9 cellular contexts compared by ENCODE assay signal in genomic region chr4:11623726-11624037, GRCh38.
A peak's percentile ranks its signal among the peaks of the same experiment; 100 is the strongest.
DNase-seq lines count a peak whose midpoint lies in the region; ATAC-seq and TF ChIP-seq lines count a peak whose summit lies in the region.
"Had no signal": no experiment of that assay in that cellular context is flagged by ENCODE, and none has a peak within 500 bp of the region (broad histone marks: within the 10 kb centered on the region; RNA-seq: fewer than 3 reads in every experiment).

No MANE protein-coding gene starts in this region.

- no peaks in the 10 kb centered on the region for H3K79me2 ChIP-seq in Loucy (ENCODE audit: insufficient read depth, low read length)

- H3K9ac ChIP-seq in Loucy (ENCODE audit: low read depth, low read length, poor library complexity, severe bottlenecking) = no peak overlapping the region

- TF ChIP-seq CTCF in Loucy (conservative IDR thresholded peaks at IDR 0.05; ENCODE audit: low read length) = peak; percentile 64

- H4K20me1 ChIP-seq in Loucy (ENCODE audit: insufficient read depth, low read length, poor library complexity, severe bottlenecking) = no peaks in the 10 kb centered on the region

- no peak overlapping the region for H3K4me2 ChIP-seq in Loucy (ENCODE audit: low read depth, low read length, poor library complexity, severe bottlenecking)

- H3K36me3 ChIP-seq in Loucy (ENCODE audit: insufficient read depth, low read length) = no peaks in the 10 kb centered on the region

- H3K4me3 ChIP-seq in Loucy (ENCODE audit: low read length, poor library complexity, severe bottlenecking) = no peak overlapping the region

- H3K4me1 ChIP-seq in Loucy (ENCODE audit: insufficient read depth, low read length, poor library complexity, severe bottlenecking) = no peaks in the 10 kb centered on the region

- no peaks in the 10 kb centered on the region for H3K27me3 ChIP-seq in Loucy (ENCODE audit: insufficient read depth, low read length, poor library complexity, severe bottlenecking)

- DNase-seq in GDM1 (lab: John Stamatoyannopoulos, UW) (peak; percentile 4), cerebellar cortex (ENCODE audit: low spot score) (peak; percentile 23), lung microvascular endothelial cell (ENCODE audit: low read depth in 2 of 2) (peak; percentile 38 to 67), SKM-1 (lab: John Stamatoyannopoulos, UW; ENCODE audit: unreplicated experiment) (no peak)
- DNase-seq in NK-92 treated with Interleukin-12 subunit alpha and Interleukin-12 subunit beta, amount 100 ng/mL, for 24 hours (lab: John Stamatoyannopoulos, UW) = no peak
- DNase-seq: midbrain had no signal

- H3K9me2 ChIP-seq in Loucy (replicated peaks; ENCODE audit: low read depth, low read length) = no peaks in the 10 kb centered on the region

- H3K9me3 ChIP-seq in Loucy (ENCODE audit: insufficient read depth, low read depth, low read length) = no peaks in the 10 kb centered on the region

- ATAC-seq in GM18861 (IDR thresholded peaks at IDR 0.05; ENCODE audit: unreplicated experiment) (no peak), GM19397 (IDR thresholded peaks at IDR 0.05; ENCODE audit: unreplicated experiment) (no peak)

- H2AFZ ChIP-seq in Loucy (ENCODE audit: low read length) = no peak overlapping the region

- H3F3A ChIP-seq in Loucy (ENCODE audit: low read depth) = no peaks in the 10 kb centered on the region

Comparison
In these comparisons a context has a peak if more than half of its experiments do, and no peak if none do; other contexts are left out.
1. DNase-seq: peak in GDM1 (single experiment), cerebellar cortex (single experiment) and lung microvascular endothelial cell (2 of 2); none in NK-92 treated with Interleukin-12 subunit alpha and Interleukin-12 subunit beta, amount 100 ng/mL, for 24 hours (single experiment) and SKM-1 (single experiment).